Comparison of ENCODE assay signal across 1 cellular context in genomic region chr2:7722212-7722910, GRCh38.
A peak's percentile ranks its signal among the peaks of the same experiment; 100 is the strongest.
TF ChIP-seq lines count a peak whose summit lies in the region.

No MANE protein-coding gene starts in this region.

TF ChIP-seq in GM12878, 131 proteins besides CTCF, POLR2A, EP300 and RAD21 (continued from another document and continues in another):
- no peak for TF ChIP-seq CEBPZ (IDR thresholded peaks at IDR 0.05; ENCODE audit: low read depth, low read length)
- TF ChIP-seq BHLHE40 (IDR thresholded peaks at IDR 0.05; ENCODE audit: borderline replicate concordance in 1 of 2, low read depth in 2 of 2, low read length in 1 of 2), result peak; percentile 58 to 60; a peak in 3 of 4 replicates
- TF ChIP-seq DPF2 (IDR thresholded peaks at IDR 0.05), result peak; percentile 94
- no peak for TF ChIP-seq BRCA1 (IDR thresholded peaks at IDR 0.05; ENCODE audit: low read depth, low read length)
- no peak for TF ChIP-seq HDGF (IDR thresholded peaks at IDR 0.05)
- no peak for TF ChIP-seq ELK1 (IDR thresholded peaks at IDR 0.05; ENCODE audit: low read depth, low read length)
- no peak for TF ChIP-seq GATAD2B (conservative IDR thresholded peaks at IDR 0.05; ENCODE audit: low read depth)
- TF ChIP-seq SIX5 (IDR thresholded peaks at IDR 0.05; ENCODE audit: low read depth, low read length, severe bottlenecking), result no peak
- TF ChIP-seq SREBF1 (IDR thresholded peaks at IDR 0.05; ENCODE audit: low read length), result no peak
- no peak for TF ChIP-seq STAT3 (IDR thresholded peaks at IDR 0.05; ENCODE audit: low read depth, low read length)
- peak; percentile 74 for TF ChIP-seq SKIL (IDR thresholded peaks at IDR 0.05; ENCODE audit: low read depth, poor library complexity, severe bottlenecking)
- no peak for TF ChIP-seq REST (IDR thresholded peaks at IDR 0.05; ENCODE audit: low read depth, low read length)
- peak; percentile 65 for TF ChIP-seq ATF7 (IDR thresholded peaks at IDR 0.05; ENCODE audit: low read depth)
- TF ChIP-seq JUNB (IDR thresholded peaks at IDR 0.05), result peak; percentile 62; the same call in 1 of the 2 replicates
- TF ChIP-seq NR2F1 (conservative IDR thresholded peaks at IDR 0.05), result peak; percentile 89
- TF ChIP-seq MTA2 (IDR thresholded peaks at IDR 0.05; ENCODE audit: low read depth), result peak; percentile 98
- TF ChIP-seq MXI1 (IDR thresholded peaks at IDR 0.05; ENCODE audit: low read depth, low read length), result peak; percentile 50; the same call in 1 of the 2 replicates
- TF ChIP-seq CREB1 (IDR thresholded peaks at IDR 0.05; ENCODE audit: low read depth), result no peak
- TF ChIP-seq ATF2 (IDR thresholded peaks at IDR 0.05; ENCODE audit: low read length), result peak; percentile 42; the same call in 1 of the 2 replicates
- peak; percentile 82 for TF ChIP-seq BMI1 (IDR thresholded peaks at IDR 0.05; ENCODE audit: borderline replicate concordance)
- peak; percentile 94 for TF ChIP-seq BCL11A (IDR thresholded peaks at IDR 0.05; ENCODE audit: low read depth, low read length)
- TF ChIP-seq POU2F2 (IDR thresholded peaks at IDR 0.05; ENCODE audit: borderline replicate concordance, low read depth, low read length), result peak; percentile 49; the same call in 1 of the 3 replicates
- TF ChIP-seq RUNX3 (IDR thresholded peaks at IDR 0.05; ENCODE audit: low read length), result peak; percentile 84
- TF ChIP-seq PBX3 (IDR thresholded peaks at IDR 0.05; ENCODE audit: insufficient replicate concordance, low read depth, low read length), result no peak
- TF ChIP-seq POLR2AphosphoS5 (IDR thresholded peaks at IDR 0.05; ENCODE audit: low read length), result no peak
- TF ChIP-seq CHD1 (IDR thresholded peaks at IDR 0.05; ENCODE audit: low read depth, low read length), result no peak
- TF ChIP-seq ZNF24 (IDR thresholded peaks at IDR 0.05), result peak; percentile 84
- peak; percentile 69; the same call in 1 of the 2 replicates for TF ChIP-seq PAX5 (IDR thresholded peaks at IDR 0.05; ENCODE audit: borderline replicate concordance, low read depth, low read length)
- TF ChIP-seq SP1 (IDR thresholded peaks at IDR 0.05; ENCODE audit: low read depth, low read length), result no peak
- TF ChIP-seq TCF3 (IDR thresholded peaks at IDR 0.05; ENCODE audit: borderline replicate concordance, insufficient read depth, low read depth, low read length), result peak; percentile 42; the same call in 1 of the 2 replicates
- TF ChIP-seq ZNF217 (IDR thresholded peaks at IDR 0.05), result 0 out of 2 replicates have a peak, but pooled peaks have one; percentile 39
- no peak for TF ChIP-seq ATF3 (IDR thresholded peaks at IDR 0.05; ENCODE audit: borderline replicate concordance, extremely low read depth, low read depth, low read length)
- TF ChIP-seq MEF2B (IDR thresholded peaks at IDR 0.05; ENCODE audit: partially characterized antibody, poor library complexity, severe bottlenecking), result peak; percentile 29
- TF ChIP-seq RELB (IDR thresholded peaks at IDR 0.05; ENCODE audit: low read depth), result peak; percentile 85
- no peak for TF ChIP-seq TAF1 (IDR thresholded peaks at IDR 0.05; ENCODE audit: borderline replicate concordance, low read depth, low read length)
- 0 out of 2 replicates have a peak, but pooled peaks have one; percentile 27 for TF ChIP-seq SMARCA5 (IDR thresholded peaks at IDR 0.05)
- TF ChIP-seq HSF1 (IDR thresholded peaks at IDR 0.05; ENCODE audit: low read depth, low read length), result no peak
- peak; percentile 69 for TF ChIP-seq SMAD1 (IDR thresholded peaks at IDR 0.05; ENCODE audit: low read depth, partially characterized antibody)
- TF ChIP-seq BACH1 (IDR thresholded peaks at IDR 0.05; ENCODE audit: borderline replicate concordance), result peak; percentile 67; the same call in 1 of the 2 replicates
- TF ChIP-seq EED (IDR thresholded peaks at IDR 0.05; ENCODE audit: low read depth), result no peak
- peak; percentile 77; the same call in 1 of the 2 replicates for TF ChIP-seq MLLT1 (IDR thresholded peaks at IDR 0.05)
- no peak for TF ChIP-seq SMAD5 (IDR thresholded peaks at IDR 0.05; ENCODE audit: low read depth)
- no peak for TF ChIP-seq PAX8 (IDR thresholded peaks at IDR 0.05)
- peak; percentile 45; the same call in 1 of the 2 replicates for TF ChIP-seq JUND (IDR thresholded peaks at IDR 0.05; ENCODE audit: low read depth, low read length)
- no peak for TF ChIP-seq NR2C2 (IDR thresholded peaks at IDR 0.05; ENCODE audit: borderline replicate concordance, control insufficient read depth, insufficient read length, low read depth)
- peak; percentile 74; the same call in 1 of the 2 replicates for TF ChIP-seq IRF4 (IDR thresholded peaks at IDR 0.05; ENCODE audit: low read depth, low read length)
- TF ChIP-seq IKZF2 (IDR thresholded peaks at IDR 0.05), result peak; percentile 77 to 84; a peak in 3 of 4 replicates
